10 cellular contexts compared by ENCODE assay signal in genomic region chr16:3945751-3946603, GRCh38.
DNase-seq lines count a peak whose midpoint lies in the region; ATAC-seq, FAIRE-seq and TF ChIP-seq lines count a peak whose summit lies in the region.
"Had no signal": no experiment of that assay in that cellular context is flagged by ENCODE, and none has a peak within 500 bp of the region (broad histone marks: within the 10 kb centered on the region; RNA-seq: fewer than 3 reads in every experiment).

No MANE protein-coding gene starts in this region.

- no peak overlapping the region for H3K4me2 ChIP-seq in OCI-LY7 (ENCODE audit: low read length)

- FAIRE-seq in pancreas (lab: Jason Lieb, UNC), result no peak
- FAIRE-seq: GM12891 had no signal

- H3K36me3 ChIP-seq in esophagus muscularis mucosa (no peaks in the 10 kb centered on the region), pancreas (no peaks in the 10 kb centered on the region), OCI-LY7 (ENCODE audit: insufficient read depth, low read length) (no peaks in the 10 kb centered on the region)

- TF ChIP-seq POLR2A in esophagus muscularis mucosa (IDR thresholded peaks at IDR 0.05; ENCODE audit: low read depth), result no peak

- 40% methylated on average over 9 of the region's 11 CpGs for WGBS in esophagus muscularis mucosa
- WGBS in pancreas, 2 donors, result 50 to 52% methylated on average over 11 of the region's 11 CpGs

- no TSS peak for BruUV-seq in OCI-LY7 (replicated peaks; lab: Mats Ljungman, UMichigan)

- no peak for TF ChIP-seq CTCF in esophagus muscularis mucosa (IDR thresholded peaks at IDR 0.05)
- no peak for TF ChIP-seq CTCF in pancreas (IDR thresholded peaks at IDR 0.05)
- no peak for TF ChIP-seq CTCF in OCI-LY7 (conservative IDR thresholded peaks at IDR 0.05; ENCODE audit: low read length)

- ATAC-seq in pancreas, result peak in 3 of 4 donors; percentile 43 to 58 (median 48)
- no peak for ATAC-seq in HG02884 (IDR thresholded peaks at IDR 0.05; ENCODE audit: unreplicated experiment)

- TF ChIP-seq EP300 in esophagus muscularis mucosa (IDR thresholded peaks at IDR 0.05), result no peak

- peaks cover 26 to 39% (median 38%) of the 10 kb centered on the region in 4 donors for H3K4me1 ChIP-seq in esophagus muscularis mucosa
- no peaks in the 10 kb centered on the region for H3K4me1 ChIP-seq in pancreas
- H3K4me1 ChIP-seq in OCI-LY7 (ENCODE audit: insufficient read depth, low read length, poor library complexity, severe bottlenecking), result no peaks in the 10 kb centered on the region

- no peaks in the 10 kb centered on the region for H4K20me1 ChIP-seq in OCI-LY7 (ENCODE audit: insufficient read depth, low read length)

- DNase-seq in EL (peak; percentile 99), NCI-H82 (lab: John Stamatoyannopoulos, UW) (peak; percentile 50), esophagus muscularis mucosa (ENCODE audit: extremely low spot score) (no peak), pancreas (no peak), HPDE6-E6E7 (ENCODE audit: extremely low spot score) (no peak), OCI-LY7 (ENCODE audit: low spot score) (no peak)
- DNase-seq in stimulated activated CD4-positive, alpha-beta T cell treated with anti-CD3 and anti-CD28 coated beads, Interleukin-2, amount 100 ng/mL, for 48 hours, result no peak

- CTCF ChIA-PET in OCI-LY7 (lab: Charles Lee; ENCODE audit: unreplicated experiment), result no interaction called here

- H3K27me3 ChIP-seq in esophagus muscularis mucosa, result no peaks in the 10 kb centered on the region
- H3K27me3 ChIP-seq in pancreas, result no peaks in the 10 kb centered on the region

- POLR2A ChIA-PET in OCI-LY7 (lab: Charles Lee), result interaction anchor here (0.7 kb wide), 1 partner anchor 303 kb away, joined by 4 read pairs; no protein-coding TSS in a partner anchor

- H3K9me3 ChIP-seq in esophagus muscularis mucosa, result no peaks in the 10 kb centered on the region
- H3K9me3 ChIP-seq in pancreas, result no peaks in the 10 kb centered on the region
- no peaks in the 10 kb centered on the region for H3K9me3 ChIP-seq in OCI-LY7 (ENCODE audit: low read length)

- intact Hi-C loops in esophagus muscularis mucosa (cut with DNase I), result no loop called here
- intact Hi-C loops in pancreas (cut with DNase I), result no loop called here
- intact Hi-C loops in OCI-LY7 (cut with micrococcal nuclease; ENCODE audit: unreplicated experiment), result no loop called here

- H3K4me3 ChIP-seq in esophagus muscularis mucosa (no peak overlapping the region), pancreas (no peak overlapping the region), OCI-LY7 (ENCODE audit: low read depth, low read length, poor library complexity, severe bottlenecking) (no peak overlapping the region)

- no peaks in the 10 kb centered on the region for H3K9me2 ChIP-seq in OCI-LY7 (ENCODE audit: insufficient read depth, low read length)

- H3K27ac ChIP-seq in esophagus muscularis mucosa (replicated peaks in 1 of 4), result peak overlapping the region; percentile 60 to 74 (median 70)
- no peak overlapping the region for H3K27ac ChIP-seq in pancreas
- H3K27ac ChIP-seq in OCI-LY7 (ENCODE audit: low read depth, low read length, poor library complexity, severe bottlenecking), result no peak overlapping the region
- H3K27ac ChIP-seq: VCaP had no signal

- H2AFZ ChIP-seq in OCI-LY7 (ENCODE audit: low read length), result no peak overlapping the region

- no peaks in the 10 kb centered on the region for H3K79me2 ChIP-seq in OCI-LY7 (ENCODE audit: insufficient read depth, low read depth, low read length)

Comparison
In these comparisons a context has a peak if more than half of its experiments do, and no peak if none do; other contexts are left out.
1. DNase-seq: peak in EL (single experiment) and NCI-H82 (single experiment); none in esophagus muscularis mucosa (single experiment), pancreas (0 of 6), HPDE6-E6E7 (single experiment), OCI-LY7 (single experiment) and stimulated activated CD4-positive, alpha-beta T cell treated with anti-CD3 and anti-CD28 coated beads, Interleukin-2, amount 100 ng/mL, for 48 hours (0 of 2).
2. H3K27ac ChIP-seq: peak in esophagus muscularis mucosa (4 of 4); none in pancreas (0 of 4) and OCI-LY7 (single experiment).